In the genomic region with DNA sequence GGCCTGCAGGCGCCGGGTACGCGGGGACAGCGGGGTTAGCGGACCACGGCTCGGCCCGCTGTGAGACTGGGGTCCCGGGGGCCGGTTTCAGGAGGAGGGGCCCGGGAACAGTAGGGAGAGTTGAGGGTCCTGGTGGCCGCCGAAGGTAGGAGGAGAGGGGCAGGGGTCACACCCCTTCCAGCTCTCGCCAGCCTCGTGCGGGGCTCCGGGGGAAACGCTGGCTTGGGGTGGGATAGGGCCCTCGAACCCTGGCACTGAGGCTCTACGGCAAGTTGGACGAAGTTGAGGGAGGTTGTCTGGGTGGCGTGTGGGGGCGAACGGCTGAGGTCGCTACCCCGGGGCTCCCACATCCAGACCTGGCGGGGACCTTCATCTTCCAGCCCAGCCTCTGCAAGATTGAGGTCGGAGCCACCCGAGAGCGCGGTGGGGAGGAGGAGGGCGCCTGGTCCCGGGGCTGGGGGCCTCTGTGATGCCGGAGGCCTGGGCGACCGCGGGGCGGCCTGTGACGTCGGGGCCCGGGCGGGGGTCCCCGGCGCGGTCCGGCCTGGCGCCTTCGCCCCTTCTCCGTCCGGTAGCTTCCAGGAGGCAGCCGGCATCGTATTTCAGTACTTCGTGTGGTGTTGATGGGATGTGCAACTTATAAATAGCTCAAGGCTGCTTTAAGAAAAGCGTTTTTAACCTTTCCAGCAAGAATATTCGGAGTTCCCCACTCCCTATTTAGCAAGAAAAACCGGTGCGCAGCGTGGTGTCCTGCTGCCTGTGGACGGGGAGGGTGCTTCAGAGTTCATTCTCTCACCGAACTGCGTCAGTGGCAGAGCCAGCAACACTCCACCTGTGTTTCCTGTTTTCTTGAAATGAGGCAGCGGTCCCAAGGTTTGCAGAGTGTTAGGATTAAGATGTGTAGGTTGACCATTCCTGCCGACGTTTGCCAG, we compare ENCODE assay signal across 8 cellular contexts. TPM values are rescaled to one million over a fixed set of nuclear protein-coding genes. Genes with fewer than 3 reads are reported as not detected.
DNase-seq lines count a peak whose midpoint lies in the region; ATAC-seq and TF ChIP-seq lines count a peak whose summit lies in the region.

No MANE protein-coding gene starts in this region.

- no peaks in the 10 kb centered on the region for H3K9me3 Mint-ChIP-seq in T-helper 1 cell treated with Interleukin-12 subunit alpha and Interleukin-12 subunit beta and Interleukin-4 antibody, amounts not matched to agents 30 μg/mL and 1 μg/mL, for 36 hours

- H3K9me3 ChIP-seq in breast epithelium = no peaks in the 10 kb centered on the region

- peaks cover 20% of the 10 kb centered on the region for H3K27me3 Mint-ChIP-seq in T-helper 1 cell treated with Interleukin-12 subunit alpha and Interleukin-12 subunit beta and Interleukin-4 antibody, amounts not matched to agents 30 μg/mL and 1 μg/mL, for 36 hours (ENCODE audit: low read depth)

- H3K36me3 ChIP-seq in breast epithelium = no peaks in the 10 kb centered on the region
- H3K36me3 ChIP-seq in kidney epithelial cell (ENCODE audit: control insufficient read depth, insufficient read depth, low read length) = no peaks in the 10 kb centered on the region

- H3K4me3 Mint-ChIP-seq in T-helper 1 cell treated with Interleukin-12 subunit alpha and Interleukin-12 subunit beta and Interleukin-4 antibody, amounts not matched to agents 30 μg/mL and 1 μg/mL, for 36 hours = peak overlapping the region; percentile 85

- H3K4me3 ChIP-seq in breast epithelium (peak overlapping the region; percentile 76 to 95 (median 78)), kidney epithelial cell (ENCODE audit: low read depth, low read length) (peak overlapping the region; percentile 94)

- no peaks in the 10 kb centered on the region for H3K4me1 ChIP-seq in breast epithelium

- peak overlapping the region; percentile 81 to 89 for H3K27ac ChIP-seq in breast epithelium

- H3K4me1 Mint-ChIP-seq in T-helper 1 cell treated with Interleukin-12 subunit alpha and Interleukin-12 subunit beta and Interleukin-4 antibody, amounts not matched to agents 30 μg/mL and 1 μg/mL, for 36 hours (ENCODE audit: low read depth) = peaks cover 13% of the 10 kb centered on the region

- TF ChIP-seq POLR2A in breast epithelium (IDR thresholded peaks at IDR 0.05) = no peak

- intact Hi-C loops in breast epithelium (cut with DNase I; ENCODE audit: low total_unique reads) = no loop called here

- peak overlapping the region; percentile 84 for H3K27ac Mint-ChIP-seq in T-helper 1 cell treated with Interleukin-12 subunit alpha and Interleukin-12 subunit beta and Interleukin-4 antibody, amounts not matched to agents 30 μg/mL and 1 μg/mL, for 36 hours

- H3K36me3 Mint-ChIP-seq in T-helper 1 cell treated with Interleukin-12 subunit alpha and Interleukin-12 subunit beta and Interleukin-4 antibody, amounts not matched to agents 30 μg/mL and 1 μg/mL, for 36 hours (ENCODE audit: low read depth) = peaks cover 1% of the 10 kb centered on the region

- TF ChIP-seq CTCF in breast epithelium (IDR thresholded peaks at IDR 0.05) (no peak), kidney epithelial cell (IDR thresholded peaks at IDR 0.05; ENCODE audit: insufficient read depth, low read length, poor library complexity, severe bottlenecking) (no peak)

- peak; percentile 1 for ATAC-seq in HG02885 (IDR thresholded peaks at IDR 0.05; ENCODE audit: poor library complexity, unreplicated experiment)

- DNase-seq in EL (peak; percentile 28), breast epithelium (ENCODE audit: low spot score in 2 of 2) (peak in 1 of 2 donors; percentile 32), kidney epithelial cell (ENCODE audit: low read depth) (no peak), NCI-H446 (lab: John Stamatoyannopoulos, UW) (no peak), SIG-M5 treated with dmso at 0.1 percent for 504 hours (lab: John Stamatoyannopoulos, UW; ENCODE audit: unreplicated experiment) (no peak)
- DNase-seq in stimulated activated CD4-positive, alpha-beta T cell treated with anti-CD3 and anti-CD28 coated beads, Interleukin-2, amount 100 ng/mL, for 48 hours = peak; percentile 12 to 24

- no peaks in the 10 kb centered on the region for H3K27me3 ChIP-seq in breast epithelium
- H3K27me3 ChIP-seq in kidney epithelial cell (ENCODE audit: control insufficient read depth, insufficient read depth, low read length) = no peaks in the 10 kb centered on the region

RNA-seq across cellular contexts. Expression of a gene that starts 0.9 kb away (rescaled TPM):
- total RNA-seq in breast epithelium (10 to 100 TPM in 2 of 3 donors, 1 to 10 TPM in 1; 9.7 to 26.6 (median 22.3) TPM), kidney epithelial cell (21.8 and 26.7 TPM in 2 replicates)

RNA-seq across cellular contexts. Expression of a gene that starts 32.7 kb away (rescaled TPM):
- total RNA-seq in breast epithelium (1 to 10 TPM in 2 of 3 donors, under 1 TPM in 1; 0.98 to 1.8 (median 1.2) TPM), kidney epithelial cell (1.4 and 2.4 TPM in 2 replicates)

Comparison
In these comparisons a context has a peak if more than half of its experiments do, and no peak if none do; other contexts are left out.
1. DNase-seq: peak in EL (single experiment) and stimulated activated CD4-positive, alpha-beta T cell treated with anti-CD3 and anti-CD28 coated beads, Interleukin-2, amount 100 ng/mL, for 48 hours (2 of 2); none in kidney epithelial cell (single experiment), NCI-H446 (0 of 2) and SIG-M5 treated with dmso at 0.1 percent for 504 hours (single experiment).